Comparison of ENCODE assay signal across 8 cellular contexts in the genomic region with DNA sequence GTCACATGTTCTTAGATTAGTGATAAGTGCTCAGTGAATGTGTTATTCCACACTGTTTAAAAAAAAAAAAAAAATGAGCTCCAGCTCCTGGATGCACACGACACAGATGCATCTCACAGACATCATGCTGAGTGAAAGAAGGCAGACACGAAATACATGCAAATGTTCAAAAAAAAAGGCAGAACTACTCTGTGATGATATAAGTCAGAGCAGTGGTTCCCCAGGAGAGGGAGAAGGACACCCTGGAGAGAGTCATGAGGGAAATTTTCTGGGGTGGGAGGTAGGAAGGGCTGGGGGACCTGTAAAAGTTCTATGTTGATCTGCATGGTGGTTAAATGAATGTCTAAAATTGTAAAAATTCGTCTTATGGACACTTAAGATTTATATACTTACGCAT. TPM values are rescaled to one million over a fixed set of nuclear protein-coding genes. Genes with fewer than 3 reads are reported as not detected.
DNase-seq lines count a peak whose midpoint lies in the region; ATAC-seq and TF ChIP-seq lines count a peak whose summit lies in the region.

No MANE protein-coding gene starts in this region.

- WGBS in mesodermal cell (ENCODE audit: insufficient coverage in 2 of 2), 2 experiments, result 65 to 91% methylated on average over 2 to 4 of the region's 4 CpGs

- intact Hi-C loops in left ventricle myocardium inferior (cut with micrococcal nuclease) (no loop called here), Right ventricle myocardium inferior (cut with DNase I) (no loop called here), uterus (cut with DNase I; ENCODE audit: low total_unique reads) (no loop called here)

- peak overlapping the region; percentile 21 for H3K9ac ChIP-seq in adipocyte (ENCODE audit: low read length)

- peak overlapping the region; percentile 100 for H3K27ac ChIP-seq in left ventricle myocardium inferior (replicated peaks)
- peak overlapping the region; percentile 100 for H3K27ac ChIP-seq in mesodermal cell (ENCODE audit: low read depth, low read length, severe bottlenecking)
- H3K27ac ChIP-seq in uterus, result peak overlapping the region; percentile 96 to 99

- H3K36me3 ChIP-seq in left ventricle myocardium inferior (peaks cover 26% of the 10 kb centered on the region), adipocyte (ENCODE audit: control insufficient read depth, insufficient read depth, low read length, severe bottlenecking) (peaks cover 25% of the 10 kb centered on the region), mesodermal cell (ENCODE audit: control insufficient read depth, insufficient read depth, low read length) (peaks cover 37% of the 10 kb centered on the region), uterus (no peaks in the 10 kb centered on the region)

- ATAC-seq in Right ventricle myocardium inferior, result no peak
- no peak for ATAC-seq in HG03460 (IDR thresholded peaks at IDR 0.05; ENCODE audit: unreplicated experiment)

- no peak for DNase-seq in left ventricle myocardium inferior
- DNase-seq in Right ventricle myocardium inferior (ENCODE audit: missing footprints), result no peak
- no peak for DNase-seq in adipocyte (ENCODE audit: low read depth)
- no peak for DNase-seq in uterus
- no peak for DNase-seq in stimulated activated CD4-positive, alpha-beta T cell treated with anti-CD3 and anti-CD28 coated beads, Interleukin-2, amount 100 ng/mL, for 24 hours
- no peak for DNase-seq in NCI-H1436 treated with DMSO at 0.1 percent for 48 hours (lab: John Stamatoyannopoulos, UW)

- no peaks in the 10 kb centered on the region for H3K9me3 ChIP-seq in left ventricle myocardium inferior (replicated peaks)
- no peaks in the 10 kb centered on the region for H3K9me3 ChIP-seq in adipocyte (ENCODE audit: control insufficient read depth, low read length)
- H3K9me3 ChIP-seq in mesodermal cell (ENCODE audit: control insufficient read depth, low read length), result no peaks in the 10 kb centered on the region
- H3K9me3 ChIP-seq in uterus, result no peaks in the 10 kb centered on the region

- H3K4me1 ChIP-seq in left ventricle myocardium inferior (peaks cover 91% of the 10 kb centered on the region), adipocyte (ENCODE audit: control insufficient read depth, insufficient read depth, low read length) (peaks cover 70% of the 10 kb centered on the region), mesodermal cell (ENCODE audit: control insufficient read depth, insufficient read depth, low read length, poor library complexity, severe bottlenecking) (peaks cover 57% of the 10 kb centered on the region), uterus (peaks cover 29 to 43% of the 10 kb centered on the region in 2 donors)

- H3K4me3 ChIP-seq in left ventricle myocardium inferior (peak overlapping the region; percentile 96), adipocyte (ENCODE audit: low read length) (no peak overlapping the region), mesodermal cell (ENCODE audit: extremely low read depth, insufficient read depth, low read length, poor library complexity, severe bottlenecking) (peak overlapping the region; percentile 91), uterus (no peak overlapping the region)

- no peak for TF ChIP-seq POLR2A in uterus (IDR thresholded peaks at IDR 0.05)

- TF ChIP-seq CTCF in left ventricle myocardium inferior (IDR thresholded peaks at IDR 0.05; ENCODE audit: borderline replicate concordance) (no peak), uterus (IDR thresholded peaks at IDR 0.05) (no peak)

- H3K27me3 ChIP-seq in left ventricle myocardium inferior (ENCODE audit: low read depth) (no peaks in the 10 kb centered on the region), adipocyte (replicated peaks; ENCODE audit: control insufficient read depth, insufficient read depth, low read length) (no peaks in the 10 kb centered on the region), uterus (no peaks in the 10 kb centered on the region)

RNA-seq across cellular contexts. Expression of a gene that starts 4.3 kb away (rescaled TPM):
- total RNA-seq in left ventricle myocardium inferior (12.1 TPM), Right ventricle myocardium inferior (12.9 TPM), uterus (10 to 100 TPM; 23.6 to 79.7 (median 55.0) TPM)
- 43.3 TPM for polyA plus RNA-seq in mesodermal cell (2013, experiment 1 of 2)
- polyA plus RNA-seq in mesodermal cell (2013, experiment 2 of 2), result 34.8 TPM

RNA-seq across cellular contexts. Expression of a gene that starts 41.6 kb away (rescaled TPM):
- total RNA-seq in left ventricle myocardium inferior (2.1 TPM), Right ventricle myocardium inferior (1.2 TPM), uterus (10 to 100 TPM in 1 of 4 donors, 1 to 10 TPM in 3; 2.8 to 16.3 (median 6.1) TPM)
- 4.5 TPM for polyA plus RNA-seq in mesodermal cell (2013, experiment 1 of 2)
- polyA plus RNA-seq in mesodermal cell (2013, experiment 2 of 2), result 3.6 TPM

RNA-seq across cellular contexts. Expression of a gene that starts 41.6 kb away (rescaled TPM):
- total RNA-seq in left ventricle myocardium inferior (54.0 TPM), Right ventricle myocardium inferior (45.6 TPM), uterus (10 to 100 TPM; 32.3 to 73.4 (median 47.5) TPM)
- polyA plus RNA-seq in mesodermal cell (2013, experiment 1 of 2), result 45.0 TPM
- polyA plus RNA-seq in mesodermal cell (2013, experiment 2 of 2), result 38.8 TPM

RNA-seq across cellular contexts. Expression of a gene that starts 43.3 kb away (rescaled TPM):
- total RNA-seq in left ventricle myocardium inferior, result 386 TPM
- 317 TPM for total RNA-seq in Right ventricle myocardium inferior
- polyA plus RNA-seq in mesodermal cell (2013, experiment 1 of 2), result 3.6 TPM
- polyA plus RNA-seq in mesodermal cell (2013, experiment 2 of 2), result 3.4 TPM
- under 1 TPM in 2 of 4 donors, not detected in 2; 0.06 to 0.07 TPM for total RNA-seq in uterus

Comparison
In these comparisons a context has a peak if more than half of its experiments do, and no peak if none do; other contexts are left out.
1. H3K4me3 ChIP-seq: peak in left ventricle myocardium inferior (single experiment) and mesodermal cell (single experiment); none in adipocyte (single experiment) and uterus (0 of 2).
2. Peak in every context shown above with its lines, with median percentiles within 50 percentile points of each other: H3K27ac ChIP-seq.